10 cellular contexts compared by ENCODE assay signal in genomic region chr4:76543378-76543777, GRCh38.
"Had no signal": no experiment of that assay in that cellular context is flagged by ENCODE, and none has a peak within 500 bp of the region (broad histone marks: within the 10 kb centered on the region; RNA-seq: fewer than 3 reads in every experiment).

No MANE protein-coding gene starts in this region.

- DNase-seq: GM23248, GOT3, H7, Karpas-422, KG1 had no signal

- H3K4me3 ChIP-seq: GM23248, HAP-1, K562 had no signal

- ATAC-seq: HCT116, HepG2, K562 had no signal

- FAIRE-seq: HepG2, K562 had no signal

- H3K9ac ChIP-seq: GM23248 had no signal

- H3K36me3 ChIP-seq: HAP-1 had no signal

- H2AFZ ChIP-seq: GM23248 had no signal

- H3K9me3 ChIP-seq: HAP-1 had no signal

- H3K27ac ChIP-seq: GM23248, HL-60 had no signal
